1 cellular context compared by ENCODE assay signal in the genomic region with DNA sequence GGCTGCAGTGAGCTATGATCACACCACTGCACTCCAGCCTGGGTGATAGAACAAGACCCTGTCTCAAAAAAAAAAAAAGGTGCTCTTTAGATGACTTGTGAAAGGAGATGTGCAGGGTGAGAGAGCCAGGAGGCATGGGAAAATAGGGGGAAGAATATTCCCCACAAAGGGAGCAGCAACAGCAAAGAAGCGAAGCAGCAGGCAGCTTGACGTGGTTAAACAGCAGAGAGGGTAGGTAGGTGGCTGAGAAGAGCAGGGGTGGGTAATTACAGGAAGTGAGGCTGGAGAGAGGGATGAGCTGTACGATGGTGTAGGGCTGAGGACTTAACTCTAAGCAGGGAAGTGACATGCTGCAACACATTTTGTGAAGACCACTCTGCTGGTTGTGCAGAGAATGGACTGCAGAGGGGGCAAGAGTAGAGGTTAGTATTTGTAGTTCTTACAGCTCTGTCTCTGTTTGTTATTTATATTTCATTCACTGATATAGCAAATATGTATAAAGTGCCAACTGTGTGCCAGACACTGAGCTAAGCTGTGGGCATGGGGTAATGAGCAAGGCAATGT.
TF ChIP-seq lines count a peak whose summit lies in the region.

No MANE protein-coding gene starts in this region.

TF ChIP-seq in HepG2, 621 proteins besides CTCF, POLR2A, EP300 and RAD21 (continued from another document and continues in another):
- TF ChIP-seq, protein P1, sequence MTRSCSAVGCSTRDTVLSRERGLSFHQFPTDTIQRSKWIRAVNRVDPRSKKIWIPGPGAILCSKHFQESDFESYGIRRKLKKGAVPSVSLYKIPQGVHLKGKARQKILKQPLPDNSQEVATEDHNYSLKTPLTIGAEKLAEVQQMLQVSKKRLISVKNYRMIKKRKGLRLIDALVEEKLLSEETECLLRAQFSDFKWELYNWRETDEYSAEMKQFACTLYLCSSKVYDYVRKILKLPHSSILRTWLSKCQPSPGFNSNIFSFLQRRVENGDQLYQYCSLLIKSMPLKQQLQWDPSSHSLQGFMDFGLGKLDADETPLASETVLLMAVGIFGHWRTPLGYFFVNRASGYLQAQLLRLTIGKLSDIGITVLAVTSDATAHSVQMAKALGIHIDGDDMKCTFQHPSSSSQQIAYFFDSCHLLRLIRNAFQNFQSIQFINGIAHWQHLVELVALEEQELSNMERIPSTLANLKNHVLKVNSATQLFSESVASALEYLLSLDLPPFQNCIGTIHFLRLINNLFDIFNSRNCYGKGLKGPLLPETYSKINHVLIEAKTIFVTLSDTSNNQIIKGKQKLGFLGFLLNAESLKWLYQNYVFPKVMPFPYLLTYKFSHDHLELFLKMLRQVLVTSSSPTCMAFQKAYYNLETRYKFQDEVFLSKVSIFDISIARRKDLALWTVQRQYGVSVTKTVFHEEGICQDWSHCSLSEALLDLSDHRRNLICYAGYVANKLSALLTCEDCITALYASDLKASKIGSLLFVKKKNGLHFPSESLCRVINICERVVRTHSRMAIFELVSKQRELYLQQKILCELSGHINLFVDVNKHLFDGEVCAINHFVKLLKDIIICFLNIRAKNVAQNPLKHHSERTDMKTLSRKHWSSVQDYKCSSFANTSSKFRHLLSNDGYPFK (CRISPR knock-in tag; IDR thresholded peaks at IDR 0.05; ENCODE audit: borderline replicate concordance) = no peak
- no peak for TF ChIP-seq PLRG1 (conservative IDR thresholded peaks at IDR 0.05)
- TF ChIP-seq TAF15 (IDR thresholded peaks at IDR 0.05; ENCODE audit: low read depth, low read length, poor library complexity, severe bottlenecking) = no peak
- no peak for TF ChIP-seq RFXAP (CRISPR knock-in tag; IDR thresholded peaks at IDR 0.05; ENCODE audit: borderline replicate concordance)
- TF ChIP-seq, protein P2, sequence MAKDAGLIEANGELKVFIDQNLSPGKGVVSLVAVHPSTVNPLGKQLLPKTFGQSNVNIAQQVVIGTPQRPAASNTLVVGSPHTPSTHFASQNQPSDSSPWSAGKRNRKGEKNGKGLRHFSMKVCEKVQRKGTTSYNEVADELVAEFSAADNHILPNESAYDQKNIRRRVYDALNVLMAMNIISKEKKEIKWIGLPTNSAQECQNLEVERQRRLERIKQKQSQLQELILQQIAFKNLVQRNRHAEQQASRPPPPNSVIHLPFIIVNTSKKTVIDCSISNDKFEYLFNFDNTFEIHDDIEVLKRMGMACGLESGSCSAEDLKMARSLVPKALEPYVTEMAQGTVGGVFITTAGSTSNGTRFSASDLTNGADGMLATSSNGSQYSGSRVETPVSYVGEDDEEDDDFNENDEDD (CRISPR knock-in tag; IDR thresholded peaks at IDR 0.05; ENCODE audit: borderline replicate concordance) = no peak
- TF ChIP-seq, protein P3, sequence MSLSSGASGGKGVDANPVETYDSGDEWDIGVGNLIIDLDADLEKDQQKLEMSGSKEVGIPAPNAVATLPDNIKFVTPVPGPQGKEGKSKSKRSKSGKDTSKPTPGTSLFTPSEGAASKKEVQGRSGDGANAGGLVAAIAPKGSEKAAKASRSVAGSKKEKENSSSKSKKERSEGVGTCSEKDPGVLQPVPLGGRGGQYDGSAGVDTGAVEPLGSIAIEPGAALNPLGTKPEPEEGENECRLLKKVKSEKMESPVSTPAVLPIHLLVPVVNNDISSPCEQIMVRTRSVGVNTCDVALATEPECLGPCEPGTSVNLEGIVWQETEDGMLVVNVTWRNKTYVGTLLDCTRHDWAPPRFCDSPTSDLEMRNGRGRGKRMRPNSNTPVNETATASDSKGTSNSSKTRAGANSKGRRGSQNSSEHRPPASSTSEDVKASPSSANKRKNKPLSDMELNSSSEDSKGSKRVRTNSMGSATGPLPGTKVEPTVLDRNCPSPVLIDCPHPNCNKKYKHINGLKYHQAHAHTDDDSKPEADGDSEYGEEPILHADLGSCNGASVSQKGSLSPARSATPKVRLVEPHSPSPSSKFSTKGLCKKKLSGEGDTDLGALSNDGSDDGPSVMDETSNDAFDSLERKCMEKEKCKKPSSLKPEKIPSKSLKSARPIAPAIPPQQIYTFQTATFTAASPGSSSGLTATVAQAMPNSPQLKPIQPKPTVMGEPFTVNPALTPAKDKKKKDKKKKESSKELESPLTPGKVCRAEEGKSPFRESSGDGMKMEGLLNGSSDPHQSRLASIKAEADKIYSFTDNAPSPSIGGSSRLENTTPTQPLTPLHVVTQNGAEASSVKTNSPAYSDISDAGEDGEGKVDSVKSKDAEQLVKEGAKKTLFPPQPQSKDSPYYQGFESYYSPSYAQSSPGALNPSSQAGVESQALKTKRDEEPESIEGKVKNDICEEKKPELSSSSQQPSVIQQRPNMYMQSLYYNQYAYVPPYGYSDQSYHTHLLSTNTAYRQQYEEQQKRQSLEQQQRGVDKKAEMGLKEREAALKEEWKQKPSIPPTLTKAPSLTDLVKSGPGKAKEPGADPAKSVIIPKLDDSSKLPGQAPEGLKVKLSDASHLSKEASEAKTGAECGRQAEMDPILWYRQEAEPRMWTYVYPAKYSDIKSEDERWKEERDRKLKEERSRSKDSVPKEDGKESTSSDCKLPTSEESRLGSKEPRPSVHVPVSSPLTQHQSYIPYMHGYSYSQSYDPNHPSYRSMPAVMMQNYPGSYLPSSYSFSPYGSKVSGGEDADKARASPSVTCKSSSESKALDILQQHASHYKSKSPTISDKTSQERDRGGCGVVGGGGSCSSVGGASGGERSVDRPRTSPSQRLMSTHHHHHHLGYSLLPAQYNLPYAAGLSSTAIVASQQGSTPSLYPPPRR (CRISPR knock-in tag; IDR thresholded peaks at IDR 0.05; ENCODE audit: borderline replicate concordance) = no peak
- TF ChIP-seq ZNF235 (CRISPR knock-in tag; IDR thresholded peaks at IDR 0.05; ENCODE audit: borderline replicate concordance) = no peak
- TF ChIP-seq ETV5 (CRISPR knock-in tag; IDR thresholded peaks at IDR 0.05; ENCODE audit: borderline replicate concordance) = peak; percentile 48; the same call in 1 of the 2 replicates
- TF ChIP-seq, protein P4, sequence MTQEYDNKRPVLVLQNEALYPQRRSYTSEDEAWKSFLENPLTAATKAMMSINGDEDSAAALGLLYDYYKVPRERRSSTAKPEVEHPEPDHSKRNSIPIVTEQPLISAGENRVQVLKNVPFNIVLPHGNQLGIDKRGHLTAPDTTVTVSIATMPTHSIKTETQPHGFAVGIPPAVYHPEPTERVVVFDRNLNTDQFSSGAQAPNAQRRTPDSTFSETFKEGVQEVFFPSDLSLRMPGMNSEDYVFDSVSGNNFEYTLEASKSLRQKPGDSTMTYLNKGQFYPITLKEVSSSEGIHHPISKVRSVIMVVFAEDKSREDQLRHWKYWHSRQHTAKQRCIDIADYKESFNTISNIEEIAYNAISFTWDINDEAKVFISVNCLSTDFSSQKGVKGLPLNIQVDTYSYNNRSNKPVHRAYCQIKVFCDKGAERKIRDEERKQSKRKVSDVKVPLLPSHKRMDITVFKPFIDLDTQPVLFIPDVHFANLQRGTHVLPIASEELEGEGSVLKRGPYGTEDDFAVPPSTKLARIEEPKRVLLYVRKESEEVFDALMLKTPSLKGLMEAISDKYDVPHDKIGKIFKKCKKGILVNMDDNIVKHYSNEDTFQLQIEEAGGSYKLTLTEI (CRISPR knock-in tag; conservative IDR thresholded peaks at IDR 0.05) = no peak
- TF ChIP-seq, protein P5, sequence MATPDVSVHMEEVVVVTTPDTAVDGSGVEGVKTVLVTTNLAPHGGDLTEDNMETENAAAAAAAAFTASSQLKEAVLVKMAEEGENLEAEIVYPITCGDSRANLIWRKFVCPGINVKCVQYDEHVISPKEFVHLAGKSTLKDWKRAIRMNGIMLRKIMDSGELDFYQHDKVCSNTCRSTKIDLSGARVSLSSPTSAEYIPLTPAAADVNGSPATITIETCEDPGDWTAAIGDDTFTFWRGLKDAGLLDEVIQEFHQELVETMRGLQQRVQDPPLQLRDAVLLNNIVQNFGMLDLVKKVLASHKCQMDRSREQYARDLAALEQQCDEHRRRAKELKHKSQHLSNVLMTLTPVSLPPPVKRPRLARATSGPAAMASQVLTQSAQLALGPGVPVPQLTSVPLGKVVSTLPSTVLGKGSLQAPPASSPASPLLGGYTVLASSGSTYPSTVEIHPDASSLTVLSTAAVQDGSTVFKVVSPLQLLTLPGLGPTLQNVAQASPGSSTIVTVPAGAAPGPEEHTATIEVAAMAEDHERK (CRISPR knock-in tag; IDR thresholded peaks at IDR 0.05; ENCODE audit: low read depth) = no peak
- TF ChIP-seq ZFYVE20 (CRISPR knock-in tag; IDR thresholded peaks at IDR 0.05; ENCODE audit: borderline replicate concordance, low read depth) = no peak
- TF ChIP-seq ZIK1 (CRISPR knock-in tag; IDR thresholded peaks at IDR 0.05; ENCODE audit: borderline replicate concordance, low read depth) = no peak
- no peak for TF ChIP-seq ZNF75D (CRISPR knock-in tag; IDR thresholded peaks at IDR 0.05; ENCODE audit: borderline replicate concordance)
- TF ChIP-seq, protein P6, sequence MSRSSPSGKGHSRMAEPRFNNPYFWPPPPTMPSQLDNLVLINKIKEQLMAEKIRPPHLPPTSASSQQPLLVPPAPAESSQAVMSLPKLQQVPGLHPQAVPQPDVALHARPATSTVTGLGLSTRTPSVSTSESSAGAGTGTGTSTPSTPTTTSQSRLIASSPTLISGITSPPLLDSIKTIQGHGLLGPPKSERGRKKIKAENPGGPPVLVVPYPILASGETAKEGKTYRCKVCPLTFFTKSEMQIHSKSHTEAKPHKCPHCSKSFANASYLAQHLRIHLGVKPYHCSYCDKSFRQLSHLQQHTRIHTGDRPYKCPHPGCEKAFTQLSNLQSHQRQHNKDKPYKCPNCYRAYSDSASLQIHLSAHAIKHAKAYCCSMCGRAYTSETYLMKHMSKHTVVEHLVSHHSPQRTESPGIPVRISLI (CRISPR knock-in tag; IDR thresholded peaks at IDR 0.05; ENCODE audit: borderline replicate concordance) = no peak
- TF ChIP-seq HOXA3 (CRISPR knock-in tag; IDR thresholded peaks at IDR 0.05) = peak; percentile 23; the same call in 1 of the 2 replicates
- no peak for TF ChIP-seq FOXA1 (IDR thresholded peaks at IDR 0.05)
- TF ChIP-seq FOXA1 (CRISPR knock-in tag; IDR thresholded peaks at IDR 0.05) = no peak
- no peak for TF ChIP-seq ZNF713 (CRISPR knock-in tag; IDR thresholded peaks at IDR 0.05)
- TF ChIP-seq ZEB1 (IDR thresholded peaks at IDR 0.05; ENCODE audit: insufficient replicate concordance, low read depth) = no peak
- TF ChIP-seq SMAD3 (CRISPR knock-in tag; IDR thresholded peaks at IDR 0.05) = no peak
- TF ChIP-seq, protein P7, sequence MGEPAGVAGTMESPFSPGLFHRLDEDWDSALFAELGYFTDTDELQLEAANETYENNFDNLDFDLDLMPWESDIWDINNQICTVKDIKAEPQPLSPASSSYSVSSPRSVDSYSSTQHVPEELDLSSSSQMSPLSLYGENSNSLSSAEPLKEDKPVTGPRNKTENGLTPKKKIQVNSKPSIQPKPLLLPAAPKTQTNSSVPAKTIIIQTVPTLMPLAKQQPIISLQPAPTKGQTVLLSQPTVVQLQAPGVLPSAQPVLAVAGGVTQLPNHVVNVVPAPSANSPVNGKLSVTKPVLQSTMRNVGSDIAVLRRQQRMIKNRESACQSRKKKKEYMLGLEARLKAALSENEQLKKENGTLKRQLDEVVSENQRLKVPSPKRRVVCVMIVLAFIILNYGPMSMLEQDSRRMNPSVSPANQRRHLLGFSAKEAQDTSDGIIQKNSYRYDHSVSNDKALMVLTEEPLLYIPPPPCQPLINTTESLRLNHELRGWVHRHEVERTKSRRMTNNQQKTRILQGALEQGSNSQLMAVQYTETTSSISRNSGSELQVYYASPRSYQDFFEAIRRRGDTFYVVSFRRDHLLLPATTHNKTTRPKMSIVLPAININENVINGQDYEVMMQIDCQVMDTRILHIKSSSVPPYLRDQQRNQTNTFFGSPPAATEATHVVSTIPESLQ (CRISPR knock-in tag; conservative IDR thresholded peaks at IDR 0.05) = no peak
- no peak for TF ChIP-seq RNF2 (conservative IDR thresholded peaks at IDR 0.05; ENCODE audit: low read depth)
- TF ChIP-seq ZNF160 (CRISPR knock-in tag; IDR thresholded peaks at IDR 0.05) = no peak
- no peak for TF ChIP-seq ZNF775 (CRISPR knock-in tag; IDR thresholded peaks at IDR 0.05; ENCODE audit: borderline replicate concordance)
- TF ChIP-seq, protein P8, sequence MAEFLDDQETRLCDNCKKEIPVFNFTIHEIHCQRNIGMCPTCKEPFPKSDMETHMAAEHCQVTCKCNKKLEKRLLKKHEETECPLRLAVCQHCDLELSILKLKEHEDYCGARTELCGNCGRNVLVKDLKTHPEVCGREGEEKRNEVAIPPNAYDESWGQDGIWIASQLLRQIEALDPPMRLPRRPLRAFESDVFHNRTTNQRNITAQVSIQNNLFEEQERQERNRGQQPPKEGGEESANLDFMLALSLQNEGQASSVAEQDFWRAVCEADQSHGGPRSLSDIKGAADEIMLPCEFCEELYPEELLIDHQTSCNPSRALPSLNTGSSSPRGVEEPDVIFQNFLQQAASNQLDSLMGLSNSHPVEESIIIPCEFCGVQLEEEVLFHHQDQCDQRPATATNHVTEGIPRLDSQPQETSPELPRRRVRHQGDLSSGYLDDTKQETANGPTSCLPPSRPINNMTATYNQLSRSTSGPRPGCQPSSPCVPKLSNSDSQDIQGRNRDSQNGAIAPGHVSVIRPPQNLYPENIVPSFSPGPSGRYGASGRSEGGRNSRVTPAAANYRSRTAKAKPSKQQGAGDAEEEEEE (CRISPR knock-in tag; IDR thresholded peaks at IDR 0.05; ENCODE audit: borderline replicate concordance) = no peak
- TF ChIP-seq RFX3 (CRISPR knock-in tag; IDR thresholded peaks at IDR 0.05) = no peak
- TF ChIP-seq ZNF556 (CRISPR knock-in tag; IDR thresholded peaks at IDR 0.05; ENCODE audit: borderline replicate concordance) = no peak
- TF ChIP-seq CBX2 (IDR thresholded peaks at IDR 0.05; ENCODE audit: low read depth, low read length) = no peak
- TF ChIP-seq CBX2 (CRISPR knock-in tag; IDR thresholded peaks at IDR 0.05; ENCODE audit: low read depth) = no peak
- TF ChIP-seq ZNF879 (CRISPR knock-in tag; IDR thresholded peaks at IDR 0.05) = no peak
- no peak for TF ChIP-seq HNRNPLL (IDR thresholded peaks at IDR 0.05; ENCODE audit: low read depth, low read length, poor library complexity, severe bottlenecking)
- TF ChIP-seq RXRB (CRISPR knock-in tag; IDR thresholded peaks at IDR 0.05; ENCODE audit: borderline replicate concordance) = no peak
- TF ChIP-seq THAP11 (CRISPR knock-in tag; IDR thresholded peaks at IDR 0.05) = no peak
- TF ChIP-seq RCOR2 (CRISPR knock-in tag; IDR thresholded peaks at IDR 0.05) = no peak
- TF ChIP-seq ZNF672 (CRISPR knock-in tag; IDR thresholded peaks at IDR 0.05) = no peak
- TF ChIP-seq, protein P9, sequence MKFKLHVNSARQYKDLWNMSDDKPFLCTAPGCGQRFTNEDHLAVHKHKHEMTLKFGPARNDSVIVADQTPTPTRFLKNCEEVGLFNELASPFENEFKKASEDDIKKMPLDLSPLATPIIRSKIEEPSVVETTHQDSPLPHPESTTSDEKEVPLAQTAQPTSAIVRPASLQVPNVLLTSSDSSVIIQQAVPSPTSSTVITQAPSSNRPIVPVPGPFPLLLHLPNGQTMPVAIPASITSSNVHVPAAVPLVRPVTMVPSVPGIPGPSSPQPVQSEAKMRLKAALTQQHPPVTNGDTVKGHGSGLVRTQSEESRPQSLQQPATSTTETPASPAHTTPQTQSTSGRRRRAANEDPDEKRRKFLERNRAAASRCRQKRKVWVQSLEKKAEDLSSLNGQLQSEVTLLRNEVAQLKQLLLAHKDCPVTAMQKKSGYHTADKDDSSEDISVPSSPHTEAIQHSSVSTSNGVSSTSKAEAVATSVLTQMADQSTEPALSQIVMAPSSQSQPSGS (CRISPR knock-in tag; IDR thresholded peaks at IDR 0.05) = no peak
- no peak for TF ChIP-seq ZNF790 (CRISPR knock-in tag; IDR thresholded peaks at IDR 0.05; ENCODE audit: borderline replicate concordance)
- no peak for TF ChIP-seq KLF16 (CRISPR knock-in tag; IDR thresholded peaks at IDR 0.05)
